Comparison of ENCODE assay signal across 21 cellular contexts in the genomic region with DNA sequence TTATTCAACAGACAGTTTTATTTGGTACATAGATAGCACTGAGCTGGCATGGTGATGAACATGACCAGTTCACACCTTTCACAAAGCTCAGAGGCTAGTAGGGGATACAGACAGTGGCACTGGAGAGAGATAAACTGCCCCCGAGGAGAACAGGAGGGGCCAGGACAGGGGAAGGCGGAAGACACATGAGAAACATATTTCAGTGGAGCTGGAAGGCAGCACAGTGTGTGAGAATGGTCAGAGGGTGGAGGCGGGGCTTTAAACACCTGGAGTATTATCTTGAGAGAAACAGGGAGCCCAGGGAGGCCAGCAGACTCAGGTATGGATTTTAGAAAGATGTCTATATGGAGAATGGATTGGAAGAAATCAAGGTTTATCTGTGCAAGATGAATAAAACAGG. TPM values are rescaled to one million over a fixed set of nuclear protein-coding genes. Genes with fewer than 3 reads are reported as not detected.
DNase-seq lines count a peak whose midpoint lies in the region; ATAC-seq and TF ChIP-seq lines count a peak whose summit lies in the region.
"Had no signal": no experiment of that assay in that cellular context is flagged by ENCODE, and none has a peak within 500 bp of the region (broad histone marks: within the 10 kb centered on the region; RNA-seq: fewer than 3 reads in every experiment).

No MANE protein-coding gene starts in this region.

- CTCF ChIA-PET in Calu3 (lab: Charles Lee) (interaction anchor here (2.0 to 2.4 kb wide), 2 partner anchors 20 to 35 kb away, joined by 5 to 7 read pairs; no protein-coding TSS in a partner anchor), PC-3 (lab: Charles Lee) (interaction anchor here (0.6 to 2.3 kb wide), 4 partner anchors 14 to 1470 kb away, joined by 3 to 13 read pairs (median 6); no protein-coding TSS in a partner anchor), mammary epithelial cell (lab: Charles Lee; ENCODE audit: low non-redundant PET) (no interaction called here)

- H3K4me2 ChIP-seq in PC-3 (ENCODE audit: low read length) (peak overlapping the region; percentile 62), mammary epithelial cell (ENCODE audit: insufficient read depth, low read depth, low read length) (no peak overlapping the region)

- POLR2A ChIA-PET in PC-3 (lab: Charles Lee; ENCODE audit: unreplicated experiment), result interaction anchor here (0.9 kb wide), 1 partner anchor 16 kb away, joined by 6 read pairs; no protein-coding TSS in a partner anchor

- H3K4me1 ChIP-seq in PC-3 (ENCODE audit: insufficient read depth, low read length) (peaks cover 43% of the 10 kb centered on the region), mammary epithelial cell (ENCODE audit: insufficient read depth, low read length) (peaks cover 45% of the 10 kb centered on the region)
- H3K4me1 ChIP-seq: body of pancreas, parathyroid adenoma, Peyer's patch, right lobe of liver, SJCRH30, uterus had no signal

- H3K27ac ChIP-seq in PC-3 (ENCODE audit: low read length) (peak overlapping the region; percentile 89), mammary epithelial cell (ENCODE audit: insufficient read depth, low read depth, low read length) (peak overlapping the region; percentile 97)
- H3K27ac ChIP-seq: body of pancreas, parathyroid adenoma, Peyer's patch, right lobe of liver, SJCRH30, uterus had no signal

- ATAC-seq in PC-3, result no peak
- no peak for ATAC-seq in esophagus mucosa
- ATAC-seq: natural killer cell, T-cell had no signal

- H3K4me3 ChIP-seq in PC-3 (ENCODE audit: low read length), result no peak overlapping the region
- H3K4me3 ChIP-seq in mammary epithelial cell (replicated peaks in 1 of 3; ENCODE audit: insufficient read depth in 1 of 3, low read depth in 2 of 3, low read length in 3 of 3), result no peak overlapping the region
- H3K4me3 ChIP-seq: body of pancreas, Peyer's patch, right lobe of liver, SJCRH30, uterus had no signal

- TF ChIP-seq CTCF in Calu3 (IDR thresholded peaks at IDR 0.05; ENCODE audit: unreplicated experiment), result no peak
- no peak for TF ChIP-seq CTCF in PC-3 (conservative IDR thresholded peaks at IDR 0.05; ENCODE audit: low read depth, low read length)
- no peak for TF ChIP-seq CTCF in mammary epithelial cell (conservative IDR thresholded peaks at IDR 0.05 in 1 of 2, IDR thresholded peaks at IDR 0.05 in 1 of 2; ENCODE audit: extremely low read depth in 1 of 2, insufficient read depth in 1 of 2, low read depth in 1 of 2, low read length in 2 of 2)
- no peak for TF ChIP-seq CTCF in nephron progenitor cell (IDR thresholded peaks at IDR 0.05)

- WGBS in mammary epithelial cell (ENCODE audit: low coverage, missing lambda C conversion rate), result 60% methylated on average over 3 of the region's 3 CpGs

- peak overlapping the region; percentile 20; the same call in 1 of the 2 replicates for H2AFZ ChIP-seq in PC-3 (ENCODE audit: low read length)
- H2AFZ ChIP-seq in mammary epithelial cell (ENCODE audit: low read depth, low read length), result no peak overlapping the region
- H2AFZ ChIP-seq: parathyroid adenoma had no signal

- H3K9ac ChIP-seq in PC-3 (ENCODE audit: low read length) (peak overlapping the region; percentile 75), mammary epithelial cell (ENCODE audit: insufficient read depth, low read length) (peak overlapping the region; percentile 38)
- H3K9ac ChIP-seq: parathyroid adenoma had no signal

- dilution Hi-C loops in mammary epithelial cell (cut with HindIII; ENCODE audit: low sequenced_read_pairs), result no loop called here

- no peaks in the 10 kb centered on the region for H3K9me3 ChIP-seq in PC-3 (ENCODE audit: low read length)
- no peaks in the 10 kb centered on the region for H3K9me3 ChIP-seq in mammary epithelial cell (replicated peaks; ENCODE audit: insufficient read depth, low read length)
- H3K9me3 ChIP-seq: body of pancreas, Peyer's patch, right lobe of liver, SJCRH30, uterus had no signal

- in situ Hi-C loops in mammary epithelial cell (cut with MboI; ENCODE audit: low sequenced_read_pairs in 2 of 2), result no loop called here

- H3K27me3 ChIP-seq in PC-3 (ENCODE audit: low read length), result no peaks in the 10 kb centered on the region
- H3K27me3 ChIP-seq in mammary epithelial cell (ENCODE audit: insufficient read depth, low read length), result no peaks in the 10 kb centered on the region
- H3K27me3 ChIP-seq: body of pancreas, Peyer's patch, right lobe of liver, SJCRH30, uterus had no signal

- H3K4me1 Mint-ChIP-seq in Calu3 (ENCODE audit: low read depth, unreplicated experiment) (peaks cover 31% of the 10 kb centered on the region), nephron progenitor cell (peaks cover 7% of the 10 kb centered on the region)
- H3K4me1 Mint-ChIP-seq: CD8-positive, alpha-beta memory T cell; natural killer cell; T-cell had no signal

- DNase-seq in Calu3 (no peak), PC-3 (no peak), mammary epithelial cell (no peak), nephron progenitor cell (no peak), AML-193 (lab: John Stamatoyannopoulos, UW) (no peak), dedifferentiated amniotic fluid mesenchymal stem cell (ENCODE audit: extremely low spot score) (no peak)
- DNase-seq: body of pancreas; CD8-positive, alpha-beta memory T cell; natural killer cell; NCI-H1092; NCI-H2029 treated with DMSO at 0.1 percent for 48 hours; NCI-H446 treated with DMSO at 0.1 percent for 48 hours; Peyer's patch; right lobe of liver; SJCRH30; stimulated activated CD8-positive, alpha-beta memory T cell treated with anti-CD3 and anti-CD28 coated beads, Interleukin-4, amount 100 ng/mL, for 48 hours; T-cell; uterus had no signal

- peak overlapping the region; percentile 62 for H3K27ac Mint-ChIP-seq in Calu3 (ENCODE audit: unreplicated experiment)
- H3K27ac Mint-ChIP-seq in nephron progenitor cell, result peak overlapping the region; percentile 72
- H3K27ac Mint-ChIP-seq: CD8-positive, alpha-beta memory T cell; natural killer cell; T-cell had no signal

- H3F3A ChIP-seq in PC-3 (ENCODE audit: low read length, unreplicated experiment), result peaks cover 12% of the 10 kb centered on the region

- intact Hi-C loops in Calu3 (cut with micrococcal nuclease; ENCODE audit: unreplicated experiment), result no loop called here
- intact Hi-C loops in PC-3 (cut with micrococcal nuclease), result no loop called here
- intact Hi-C loops in mammary epithelial cell (cut with micrococcal nuclease), result loop anchor here (5.0 kb wide), 1 partner anchor 58 kb away; the partner anchor contains the start of gene KMO

- H3K9me3 Mint-ChIP-seq in Calu3 (ENCODE audit: low read depth, unreplicated experiment) (no peaks in the 10 kb centered on the region), nephron progenitor cell (no peaks in the 10 kb centered on the region)
- H3K9me3 Mint-ChIP-seq: CD8-positive, alpha-beta memory T cell; natural killer cell; T-cell had no signal

- H4K20me1 ChIP-seq in PC-3 (ENCODE audit: low read length) (no peaks in the 10 kb centered on the region), mammary epithelial cell (ENCODE audit: insufficient read depth, low read length) (no peaks in the 10 kb centered on the region)

- H3K36me3 ChIP-seq in PC-3 (ENCODE audit: low read depth, low read length) (no peaks in the 10 kb centered on the region), mammary epithelial cell (ENCODE audit: insufficient read depth, low read length) (no peaks in the 10 kb centered on the region)
- H3K36me3 ChIP-seq: Peyer's patch, SJCRH30, uterus had no signal

- H3K79me2 ChIP-seq in PC-3 (ENCODE audit: low read length) (no peaks in the 10 kb centered on the region), mammary epithelial cell (ENCODE audit: insufficient read depth, low read length) (no peaks in the 10 kb centered on the region)
- H3K79me2 ChIP-seq: parathyroid adenoma had no signal

- H3K9me2 ChIP-seq in PC-3 (replicated peaks; ENCODE audit: low read length), result no peaks in the 10 kb centered on the region

- H3K4me3 Mint-ChIP-seq in Calu3 (ENCODE audit: low read depth, unreplicated experiment) (no peak overlapping the region), nephron progenitor cell (no peak overlapping the region)
- H3K4me3 Mint-ChIP-seq: CD8-positive, alpha-beta memory T cell; natural killer cell; T-cell had no signal

- BruUV-seq in Calu3 (replicated peaks; lab: Mats Ljungman, UMichigan) (no TSS peak), PC-3 (replicated peaks; lab: Mats Ljungman, UMichigan) (no TSS peak), mammary epithelial cell (replicated peaks; lab: Mats Ljungman, UMichigan) (no TSS peak)

- H3K36me3 Mint-ChIP-seq in Calu3 (ENCODE audit: insufficient read depth, unreplicated experiment) (no peaks in the 10 kb centered on the region), nephron progenitor cell (ENCODE audit: low read depth) (peaks cover 13% of the 10 kb centered on the region)
- H3K36me3 Mint-ChIP-seq: natural killer cell had no signal

- H3K27me3 Mint-ChIP-seq in Calu3 (ENCODE audit: unreplicated experiment) (no peaks in the 10 kb centered on the region), nephron progenitor cell (ENCODE audit: low read depth, poor library complexity) (no peaks in the 10 kb centered on the region)
- H3K27me3 Mint-ChIP-seq: CD8-positive, alpha-beta memory T cell; T-cell had no signal

RNA-seq across cellular contexts. Expression of gene CHML, which starts 49.4 kb away (rescaled TPM):
- total RNA-seq in Calu3 (2022) (28.2 and 30.4 TPM in 2 replicates), PC-3 (2014; rRNA removed) (54.5 and 68.6 TPM in 2 replicates), mammary epithelial cell (10 to 100 TPM; 15.0 to 25.3 TPM), esophagus mucosa (4.1 TPM)
- polyA plus RNA-seq in mammary epithelial cell, result 5.9 TPM
- polyA minus RNA-seq in mammary epithelial cell, result 11.3 TPM

RNA-seq across cellular contexts. Expression of gene OPN3, which starts 49.4 kb away (rescaled TPM):
- 15.3 and 22.0 TPM in 2 replicates for total RNA-seq in Calu3 (2022)
- 44.8 and 45.5 TPM in 2 replicates for total RNA-seq in PC-3 (2014; rRNA removed)
- 10 to 100 TPM; 21.3 to 36.5 TPM for total RNA-seq in mammary epithelial cell
- 28.1 TPM for polyA plus RNA-seq in mammary epithelial cell
- 14.9 TPM for polyA minus RNA-seq in mammary epithelial cell
- total RNA-seq in esophagus mucosa, result 11.0 TPM

RNA-seq across cellular contexts. Expression of gene KMO, which starts 58.6 kb away (rescaled TPM):
- total RNA-seq in Calu3 (2022), result 0.85 TPM in 1 of 2 replicates, not detected in the other
- total RNA-seq in PC-3 (2014; rRNA removed), result 0.29 and 1.2 TPM in 2 replicates
- total RNA-seq in mammary epithelial cell, result 10 to 100 TPM in 1 of 2 donors, 1 to 10 TPM in 1; 3.6 to 15.3 TPM
- polyA plus RNA-seq in mammary epithelial cell, result 3.1 TPM
- polyA minus RNA-seq in mammary epithelial cell, result not detected
- total RNA-seq in esophagus mucosa, result 0.12 TPM
- total RNA-seq: glomerular endothelial cell had no signal
